1 cellular context compared by ENCODE assay signal in the genomic region with DNA sequence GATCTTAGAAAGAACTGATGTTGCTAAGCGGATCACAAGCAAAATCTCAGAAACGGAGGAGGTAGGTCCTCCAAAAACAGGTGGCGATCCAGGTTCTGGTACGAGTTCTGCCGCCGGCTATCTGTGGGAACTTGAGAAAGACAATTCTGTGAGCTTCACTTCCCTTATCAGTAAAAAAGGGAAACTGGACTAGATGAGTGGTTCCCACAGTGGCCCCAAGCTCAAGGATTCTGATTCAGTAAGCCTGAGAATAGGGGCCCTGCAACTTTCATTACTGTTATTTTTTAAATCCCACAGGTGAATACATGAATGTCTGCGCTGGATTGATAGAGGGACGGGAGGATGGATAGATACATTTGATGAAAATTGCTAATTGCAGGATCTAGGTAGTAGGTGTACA.
TF ChIP-seq lines count a peak whose summit lies in the region.

No MANE protein-coding gene starts in this region.

TF ChIP-seq in GM12878, 131 proteins besides CTCF, POLR2A, EP300 and RAD21 (continued from another document):
- TF ChIP-seq, protein P1, sequence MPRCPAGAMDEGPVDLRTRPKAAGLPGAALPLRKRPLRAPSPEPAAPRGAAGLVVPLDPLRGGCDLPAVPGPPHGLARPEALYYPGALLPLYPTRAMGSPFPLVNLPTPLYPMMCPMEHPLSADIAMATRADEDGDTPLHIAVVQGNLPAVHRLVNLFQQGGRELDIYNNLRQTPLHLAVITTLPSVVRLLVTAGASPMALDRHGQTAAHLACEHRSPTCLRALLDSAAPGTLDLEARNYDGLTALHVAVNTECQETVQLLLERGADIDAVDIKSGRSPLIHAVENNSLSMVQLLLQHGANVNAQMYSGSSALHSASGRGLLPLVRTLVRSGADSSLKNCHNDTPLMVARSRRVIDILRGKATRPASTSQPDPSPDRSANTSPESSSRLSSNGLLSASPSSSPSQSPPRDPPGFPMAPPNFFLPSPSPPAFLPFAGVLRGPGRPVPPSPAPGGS (IDR thresholded peaks at IDR 0.05; ENCODE audit: borderline replicate concordance, insufficient read depth, low read depth, low read length, poor library complexity, severe bottlenecking), result peak; percentile 76
- TF ChIP-seq FOXK2 (IDR thresholded peaks at IDR 0.05), result no peak
- no peak for TF ChIP-seq HDAC6 (IDR thresholded peaks at IDR 0.05; ENCODE audit: unreplicated experiment)
- TF ChIP-seq, protein P2, sequence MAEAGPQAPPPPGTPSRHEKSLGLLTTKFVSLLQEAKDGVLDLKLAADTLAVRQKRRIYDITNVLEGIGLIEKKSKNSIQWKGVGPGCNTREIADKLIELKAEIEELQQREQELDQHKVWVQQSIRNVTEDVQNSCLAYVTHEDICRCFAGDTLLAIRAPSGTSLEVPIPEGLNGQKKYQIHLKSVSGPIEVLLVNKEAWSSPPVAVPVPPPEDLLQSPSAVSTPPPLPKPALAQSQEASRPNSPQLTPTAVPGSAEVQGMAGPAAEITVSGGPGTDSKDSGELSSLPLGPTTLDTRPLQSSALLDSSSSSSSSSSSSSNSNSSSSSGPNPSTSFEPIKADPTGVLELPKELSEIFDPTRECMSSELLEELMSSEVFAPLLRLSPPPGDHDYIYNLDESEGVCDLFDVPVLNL (IDR thresholded peaks at IDR 0.05; ENCODE audit: low read depth, low read length), result no peak
- no peak for TF ChIP-seq IKZF2 (IDR thresholded peaks at IDR 0.05)
TF ChIP-seq in GM12878: peak in this region for 2.
